Comparison of ENCODE assay signal across 12 cellular contexts in genomic region chr2:64840419-64840818, GRCh38.
DNase-seq lines count a peak whose midpoint lies in the region; ATAC-seq lines count a peak whose summit lies in the region.
"Had no signal": no experiment of that assay in that cellular context is flagged by ENCODE, and none has a peak within 500 bp of the region (broad histone marks: within the 10 kb centered on the region; RNA-seq: fewer than 3 reads in every experiment).

No MANE protein-coding gene starts in this region.

- H3K9me3 Mint-ChIP-seq in dendritic cell treated with granulocyte-macrophage colony-stimulating factor and Interleukin-4, amounts not matched to agents 40 ng/mL and 50 ng/mL, for 4 days = no peaks in the 10 kb centered on the region

- H3K4me1 Mint-ChIP-seq in dendritic cell treated with granulocyte-macrophage colony-stimulating factor and Interleukin-4, amounts not matched to agents 40 ng/mL and 50 ng/mL, for 4 days (ENCODE audit: low read depth) = peaks cover 63% of the 10 kb centered on the region

- peak overlapping the region; percentile 17 for H3K27ac Mint-ChIP-seq in dendritic cell treated with granulocyte-macrophage colony-stimulating factor and Interleukin-4, amounts not matched to agents 40 ng/mL and 50 ng/mL, for 4 days

- intact Hi-C loops in dendritic cell treated with granulocyte-macrophage colony-stimulating factor and Interleukin-4, amounts not matched to agents 40 ng/mL and 50 ng/mL, for 4 days (cut with micrococcal nuclease) = no loop called here

- no peak for DNase-seq in stimulated activated CD4-positive, alpha-beta T cell treated with anti-CD3 and anti-CD28 coated beads, Interleukin-4, amount 100 ng/mL, for 4 hours
- DNase-seq: activated effector memory CD4-positive, alpha-beta T cell treated with anti-CD3 and anti-CD28 coated beads, Interleukin-2, amount 50 U/mL, for 16 hours; heart right ventricle; NCI-H1048; small intestine had no signal

- H3K36me3 ChIP-seq in skeletal muscle satellite cell (ENCODE audit: insufficient read depth, low read length) = no peaks in the 10 kb centered on the region
- H3K36me3 ChIP-seq: heart right ventricle had no signal

- H3K4me1 ChIP-seq in skeletal muscle satellite cell (ENCODE audit: control insufficient read depth, insufficient read depth, low read length) = peaks cover 53% of the 10 kb centered on the region

- H3K4me2 ChIP-seq in skeletal muscle satellite cell (ENCODE audit: low read length) = no peak overlapping the region

- H3K9ac ChIP-seq in skeletal muscle satellite cell (ENCODE audit: low read depth, low read length) = peak overlapping the region; percentile 9

- H3K27me3 ChIP-seq in skeletal muscle satellite cell (ENCODE audit: control insufficient read depth, insufficient read depth, low read length) = no peaks in the 10 kb centered on the region
- H3K27me3 ChIP-seq: heart right ventricle had no signal

- H3K4me3 Mint-ChIP-seq in dendritic cell treated with granulocyte-macrophage colony-stimulating factor and Interleukin-4, amounts not matched to agents 40 ng/mL and 50 ng/mL, for 4 days = no peak overlapping the region

- no peaks in the 10 kb centered on the region for H3K27me3 Mint-ChIP-seq in dendritic cell treated with granulocyte-macrophage colony-stimulating factor and Interleukin-4, amounts not matched to agents 40 ng/mL and 50 ng/mL, for 4 days

- ATAC-seq in GM18907 (IDR thresholded peaks at IDR 0.05; ENCODE audit: unreplicated experiment) = peak; percentile 14
- ATAC-seq in HG03558 (IDR thresholded peaks at IDR 0.05; ENCODE audit: extremely low read depth, unreplicated experiment) = peak; percentile 17
- no peak for ATAC-seq in HG03045 (IDR thresholded peaks at IDR 0.05; ENCODE audit: unreplicated experiment)
- no peak for ATAC-seq in HG02763 (IDR thresholded peaks at IDR 0.05; ENCODE audit: unreplicated experiment)
- ATAC-seq in GM19023 (IDR thresholded peaks at IDR 0.05; ENCODE audit: unreplicated experiment) = no peak

- H3K9me3 ChIP-seq in skeletal muscle satellite cell (replicated peaks; ENCODE audit: low read length) = no peaks in the 10 kb centered on the region
- H3K9me3 ChIP-seq: heart right ventricle had no signal

- H3K4me3 ChIP-seq in skeletal muscle satellite cell (ENCODE audit: low read length) = no peak overlapping the region
- H3K4me3 ChIP-seq: heart right ventricle had no signal

- H3K36me3 Mint-ChIP-seq in dendritic cell treated with granulocyte-macrophage colony-stimulating factor and Interleukin-4, amounts not matched to agents 40 ng/mL and 50 ng/mL, for 4 days (ENCODE audit: low read depth) = no peaks in the 10 kb centered on the region

Comparison
In these comparisons a context has a peak if more than half of its experiments do, and no peak if none do; other contexts are left out.
1. ATAC-seq: peak in GM18907 (single experiment) and HG03558 (single experiment); none in HG03045 (single experiment), HG02763 (single experiment) and GM19023 (single experiment).